In genomic region chr11:47507016-47507631, GRCh38 we compare ENCODE assay signal across 11 cellular contexts. TPM values are rescaled to one million over a fixed set of nuclear protein-coding genes. Genes with fewer than 3 reads are reported as not detected.
DNase-seq lines count a peak whose midpoint lies in the region; ATAC-seq, FAIRE-seq and TF ChIP-seq lines count a peak whose summit lies in the region.
"Had no signal": no experiment of that assay in that cellular context is flagged by ENCODE, and none has a peak within 500 bp of the region (broad histone marks: within the 10 kb centered on the region; RNA-seq: fewer than 3 reads in every experiment).

No MANE protein-coding gene starts in this region.

- POLR2A ChIA-PET in GM10248 (lab: Yijun Ruan, JAX): no interaction called here

- H3K79me2 ChIP-seq in osteoblast (ENCODE audit: insufficient read depth, low read length): peaks cover 99% of the 10 kb centered on the region

- no peaks in the 10 kb centered on the region for H3K27me3 ChIP-seq in osteoblast (ENCODE audit: insufficient read depth, low read length)

- no peak for FAIRE-seq in kidney (lab: Jason Lieb, UNC)

- intact Hi-C loops in kidney (cut with DNase I): no loop called here

- H3K27ac ChIP-seq in caudate nucleus (ENCODE audit: low read depth, low read length): peak overlapping the region; percentile 24
- H3K27ac ChIP-seq in osteoblast (ENCODE audit: low read depth, low read length): peak overlapping the region; percentile 25
- H3K27ac ChIP-seq in kidney (ENCODE audit: low read depth in 2 of 2, low read length in 2 of 2): no peak overlapping the region

- ATAC-seq in HG02678 (IDR thresholded peaks at IDR 0.05; ENCODE audit: unreplicated experiment): no peak
- ATAC-seq: PC-3 had no signal

- no peak overlapping the region for H3K9ac ChIP-seq in kidney (ENCODE audit: low read length in 2 of 2)

- H3K36me3 ChIP-seq in osteoblast (ENCODE audit: insufficient read depth, low read length) (no peaks in the 10 kb centered on the region), kidney (ENCODE audit: control insufficient read depth in 1 of 2, insufficient read depth in 2 of 2, low read length in 2 of 2) (no peaks in the 10 kb centered on the region)

- H3K9me3 ChIP-seq in osteoblast (ENCODE audit: low read depth, low read length) (no peaks in the 10 kb centered on the region), kidney (ENCODE audit: control insufficient read depth in 1 of 2, low read length in 2 of 2) (no peaks in the 10 kb centered on the region)

- peaks cover 43% of the 10 kb centered on the region for H4K20me1 ChIP-seq in osteoblast (ENCODE audit: insufficient read depth, low read length)

- no peak for DNase-seq in GM10248 (ENCODE audit: extremely low spot score)
- DNase-seq in KBM-7: peak; percentile 54
- no peak for DNase-seq in caudate nucleus (lab: John Stamatoyannopoulos, UW)
- DNase-seq in osteoblast (ENCODE audit: insufficient read length, low spot score, missing footprints): peak; percentile 58
- DNase-seq in kidney: no peak
- DNase-seq in COLO668 (lab: John Stamatoyannopoulos, UW; ENCODE audit: unreplicated experiment): no peak
- no peak for DNase-seq in kidney tubule cell (ENCODE audit: low spot score)
- DNase-seq: effector CD8-positive, alpha-beta T cell; PC-3; stimulated activated CD4-positive, alpha-beta T cell treated with anti-CD3 and anti-CD28 coated beads, Interleukin-1b, Interleukin-23, amount 100 ng/mL, for 48 hours had no signal

- in situ Hi-C loops in KBM-7 (cut with MboI; ENCODE audit: low pct_unique_long_range_greater_than_20kb, low sequenced_read_pairs): no loop called here

- H2AFZ ChIP-seq in osteoblast (ENCODE audit: low read length): no peak overlapping the region

- TF ChIP-seq CTCF in GM10248 (IDR thresholded peaks at IDR 0.05; ENCODE audit: control extremely low read depth, extremely low read depth, low read depth, missing control alignments) (peak; percentile 2), osteoblast (IDR thresholded peaks at IDR 0.05; ENCODE audit: extremely low read depth, low read depth, low read length) (no peak), kidney (IDR thresholded peaks at IDR 0.05; ENCODE audit: borderline replicate concordance, extremely low read depth, insufficient read depth) (no peak)

- CTCF ChIA-PET in GM10248 (lab: Yijun Ruan, JAX): interaction anchor here (0.8 to 1.4 kb wide), 5 partner anchors 16 to 354 kb away, joined by 3 to 4 read pairs (median 3); partner anchors contain the start of gene CELF1

- no peak overlapping the region for H3K4me3 ChIP-seq in osteoblast (ENCODE audit: insufficient read depth, low read length)
- no peak overlapping the region for H3K4me3 ChIP-seq in kidney (ENCODE audit: low read length in 2 of 2)

- peaks cover 43% of the 10 kb centered on the region for H3K4me1 ChIP-seq in osteoblast (ENCODE audit: insufficient read depth, low read length)
- H3K4me1 ChIP-seq in kidney (ENCODE audit: control insufficient read depth in 1 of 2, insufficient read depth in 1 of 2, low read depth in 1 of 2, low read length in 2 of 2): peaks cover 14 to 21% of the 10 kb centered on the region in 2 donors

- H3K4me2 ChIP-seq in osteoblast (ENCODE audit: insufficient read depth, low read length): peak overlapping the region; percentile 65

RNA-seq across cellular contexts. Expression of gene CELF1, which starts 45.8 kb away (rescaled TPM):
- total RNA-seq in osteoblast (136 and 148 TPM in 2 replicates), kidney (115 TPM)
- 30.8 TPM for polyA plus RNA-seq in kidney (ENCODE audit: insufficient read depth, low read depth, low replicate concordance)

RNA-seq across cellular contexts. Expression of gene RAPSN, which starts 58.2 kb away (rescaled TPM):
- total RNA-seq in osteoblast: 0.29 and 0.36 TPM in 2 replicates
- 0.41 TPM for total RNA-seq in kidney
- 0.28 TPM for polyA plus RNA-seq in kidney (ENCODE audit: insufficient read depth, low read depth, low replicate concordance)
- total RNA-seq: PC-3 had no signal

RNA-seq across cellular contexts. Expression of gene PTPMT1, which starts 58.3 kb away (rescaled TPM):
- total RNA-seq in osteoblast (67.5 and 80.7 TPM in 2 replicates), kidney (34.6 TPM)
- 90.3 TPM for polyA plus RNA-seq in kidney (ENCODE audit: insufficient read depth, low read depth, low replicate concordance)

Comparison
In these comparisons a context has a peak if more than half of its experiments do, and no peak if none do; other contexts are left out.
1. DNase-seq: peak in KBM-7 (single experiment) and osteoblast (single experiment); none in GM10248 (single experiment), caudate nucleus (0 of 61), kidney (single experiment), COLO668 (single experiment) and kidney tubule cell (single experiment).
2. H3K27ac ChIP-seq: peak in caudate nucleus (single experiment) and osteoblast (single experiment); none in kidney (0 of 2).